ENCODE assay signal across 8 cellular contexts in genomic region chr17:81890447-81891302, GRCh38. TPM values are rescaled to one million over a fixed set of nuclear protein-coding genes. Genes with fewer than 3 reads are reported as not detected.
A peak's percentile ranks its signal among the peaks of the same experiment; 100 is the strongest.
DNase-seq lines count a peak whose midpoint lies in the region; ATAC-seq and TF ChIP-seq lines count a peak whose summit lies in the region.

No MANE protein-coding gene starts in this region.

- ATAC-seq in HG02678 (IDR thresholded peaks at IDR 0.05; ENCODE audit: unreplicated experiment) = peak; percentile 14
- ATAC-seq in gastroesophageal sphincter = no peak
- ATAC-seq in HG02884 (IDR thresholded peaks at IDR 0.05; ENCODE audit: unreplicated experiment) = no peak
- no peak for ATAC-seq in GM19351 (IDR thresholded peaks at IDR 0.05; ENCODE audit: unreplicated experiment)

- TF ChIP-seq POLR2A in gastroesophageal sphincter (IDR thresholded peaks at IDR 0.05) = no peak

- 0 to 25% methylated on average over 4 to 6 of the region's 69 CpGs for WGBS in gastroesophageal sphincter (ENCODE audit: low coverage in 1 of 2), 2 donors

- H3K27ac ChIP-seq in gastroesophageal sphincter = peak overlapping the region; percentile 44 to 96 (median 95)
- peak overlapping the region; percentile 62 for H3K27ac ChIP-seq in skeletal muscle tissue (ENCODE audit: low read depth, low read length)

- H3K36me3 ChIP-seq in gastroesophageal sphincter (peaks cover 0 to 66% of the 10 kb centered on the region in 2 donors), skeletal muscle tissue (ENCODE audit: control insufficient read depth in 3 of 3, insufficient read depth in 3 of 3, low read length in 3 of 3) (peaks cover 34 to 51% (median 40%) of the 10 kb centered on the region in 3 donors)

- peak; percentile 43 for DNase-seq in ELR (ENCODE audit: low read depth)
- DNase-seq in activated CD4-positive, alpha-beta T cell treated with anti-CD3 and anti-CD28 coated beads, Interleukin-2, amount 50 U/mL, for 48 hours = peak; percentile 21 to 37
- no peak for DNase-seq in NCI-H2107 treated with DMSO at 0.1 percent for 48 hours (lab: John Stamatoyannopoulos, UW; ENCODE audit: unreplicated experiment)

- peak overlapping the region; percentile 94 to 99 for H3K4me3 ChIP-seq in gastroesophageal sphincter
- peak overlapping the region; percentile 79 to 86 (median 80) for H3K4me3 ChIP-seq in skeletal muscle tissue (ENCODE audit: low read length in 3 of 3)

- H3K4me1 ChIP-seq in gastroesophageal sphincter (peaks cover 2 to 41% (median 16%) of the 10 kb centered on the region in 3 donors), skeletal muscle tissue (ENCODE audit: control insufficient read depth in 3 of 3, insufficient read depth in 3 of 3, low read length in 3 of 3) (peaks cover 26 to 42% (median 39%) of the 10 kb centered on the region in 3 donors)

- no peak for TF ChIP-seq CTCF in gastroesophageal sphincter (IDR thresholded peaks at IDR 0.05)

- H3K9me3 ChIP-seq in gastroesophageal sphincter = no peaks in the 10 kb centered on the region
- H3K9me3 ChIP-seq in skeletal muscle tissue (ENCODE audit: control insufficient read depth in 3 of 3, low read length in 3 of 3) = no peaks in the 10 kb centered on the region

- TF ChIP-seq EP300 in gastroesophageal sphincter (IDR thresholded peaks at IDR 0.05) = no peak

- H3K9ac ChIP-seq in skeletal muscle tissue (ENCODE audit: low read depth in 1 of 3, low read length in 3 of 3) = peak overlapping the region; percentile 73 to 86 (median 85)

- H3K27me3 ChIP-seq in gastroesophageal sphincter (no peaks in the 10 kb centered on the region), skeletal muscle tissue (ENCODE audit: control insufficient read depth in 3 of 3, insufficient read depth in 3 of 3, low read length in 3 of 3) (no peaks in the 10 kb centered on the region)

RNA-seq across cellular contexts. Expression of gene ALYREF, which starts 0.7 kb away (rescaled TPM):
- 10 to 100 TPM; 26.6 to 68.1 (median 55.5) TPM for total RNA-seq in gastroesophageal sphincter
- total RNA-seq in skeletal muscle tissue = 78.8 TPM

RNA-seq across cellular contexts. Expression of gene ANAPC11, which starts 0.8 kb away (rescaled TPM):
- total RNA-seq in gastroesophageal sphincter (100 to 1,000 TPM in 3 of 4 donors, 10 to 100 TPM in 1; 81.0 to 128 (median 119) TPM), skeletal muscle tissue (104 TPM)

RNA-seq across cellular contexts. Expression of gene NPB, which starts 11.4 kb away (rescaled TPM):
- total RNA-seq in gastroesophageal sphincter = under 1 TPM in 2 of 4 donors, not detected in 2; 0.12 to 0.16 TPM
- 1.0 TPM for total RNA-seq in skeletal muscle tissue

RNA-seq across cellular contexts. Expression of gene ARHGDIA, which starts 19.5 kb away (rescaled TPM):
- total RNA-seq in gastroesophageal sphincter (100 to 1,000 TPM; 120 to 219 (median 169) TPM), skeletal muscle tissue (43.3 TPM)

RNA-seq across cellular contexts. Expression of gene PCYT2, which starts 20.5 kb away (rescaled TPM):
- total RNA-seq in gastroesophageal sphincter = 10 to 100 TPM; 18.4 to 45.8 (median 34.4) TPM
- total RNA-seq in skeletal muscle tissue = 10.4 TPM
